Comparison of ENCODE assay signal across 8 cellular contexts in the genomic region with DNA sequence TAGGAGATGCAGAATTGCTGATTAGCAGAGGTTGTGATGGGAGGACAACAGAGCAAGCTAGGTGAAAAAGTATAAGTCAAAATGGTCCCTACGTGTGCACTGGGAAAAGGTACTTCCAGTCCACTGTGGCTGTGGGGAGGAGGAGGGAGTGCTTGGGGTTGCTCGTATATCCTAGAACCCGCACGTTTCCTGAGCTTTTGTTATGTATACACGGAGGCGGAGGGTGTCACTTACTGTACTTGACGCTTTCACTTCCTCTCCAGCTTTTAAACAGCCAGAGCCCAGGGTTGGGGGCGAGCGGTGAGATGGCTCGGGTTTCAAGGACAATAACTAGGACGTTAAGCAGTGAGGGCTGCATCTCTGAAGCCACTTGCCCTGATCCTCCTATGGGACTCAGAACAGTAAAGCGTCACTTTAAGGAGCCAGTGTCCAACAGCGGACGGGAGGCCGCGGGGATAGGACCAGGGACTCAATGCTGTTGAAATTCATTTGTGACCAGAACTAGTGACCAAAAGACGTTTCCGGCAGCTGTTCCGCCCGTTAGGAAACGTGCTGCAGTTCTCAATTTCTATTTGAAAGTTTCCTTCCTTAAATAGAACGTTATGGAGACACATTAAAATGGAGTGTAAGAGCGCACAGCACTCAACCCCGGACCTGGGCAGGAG. TPM values are rescaled to one million over a fixed set of nuclear protein-coding genes. Genes with fewer than 3 reads are reported as not detected.
DNase-seq lines count a peak whose midpoint lies in the region; ATAC-seq and TF ChIP-seq lines count a peak whose summit lies in the region.

No MANE protein-coding gene starts in this region.

- peak overlapping the region; percentile 81 for H3K4me3 ChIP-seq in AG04450 (ENCODE audit: low read depth, low read length)

- peak overlapping the region; percentile 58 for H3K27ac ChIP-seq in AG04450 (ENCODE audit: low read depth, low read length)

- no peaks in the 10 kb centered on the region for H3K9me3 Mint-ChIP-seq in activated CD8-positive, alpha-beta memory T cell treated with anti-CD3 and anti-CD28 coated beads, Interleukin-2, amount 10 ng/mL, durations not matched to agents 7 days and 5 days (ENCODE audit: low read depth)
- no peaks in the 10 kb centered on the region for H3K9me3 Mint-ChIP-seq in nephron progenitor cell

- no peaks in the 10 kb centered on the region for H3K36me3 Mint-ChIP-seq in activated CD8-positive, alpha-beta memory T cell treated with anti-CD3 and anti-CD28 coated beads, Interleukin-2, amount 10 ng/mL, durations not matched to agents 7 days and 5 days
- H3K36me3 Mint-ChIP-seq in nephron progenitor cell (ENCODE audit: low read depth), result no peaks in the 10 kb centered on the region

- no peak overlapping the region for H3K27ac Mint-ChIP-seq in activated CD8-positive, alpha-beta memory T cell treated with anti-CD3 and anti-CD28 coated beads, Interleukin-2, amount 10 ng/mL, durations not matched to agents 7 days and 5 days
- no peak overlapping the region for H3K27ac Mint-ChIP-seq in nephron progenitor cell

- H3K4me1 Mint-ChIP-seq in activated CD8-positive, alpha-beta memory T cell treated with anti-CD3 and anti-CD28 coated beads, Interleukin-2, amount 10 ng/mL, durations not matched to agents 7 days and 5 days, result no peaks in the 10 kb centered on the region
- peaks cover 6% of the 10 kb centered on the region for H3K4me1 Mint-ChIP-seq in nephron progenitor cell

- POLR2A ChIA-PET in AG04450 (lab: Yijun Ruan, JAX), result interaction anchor here (0.6 to 3.8 kb wide), 7 partner anchors 10 to 450 kb away, joined by 3 to 24 read pairs (median 5); no protein-coding TSS in a partner anchor

- DNase-seq in AG04450 (ENCODE audit: low read depth, low spot score) (no peak), NCI-H345 (lab: John Stamatoyannopoulos, UW) (peak; percentile 87), foreskin melanocyte (peak; percentile 59), nephron progenitor cell (peak; percentile 65), UCSD-AML1 (lab: John Stamatoyannopoulos, UW; ENCODE audit: unreplicated experiment) (no peak)
- peak; percentile 54 for DNase-seq in activated CD8-positive, alpha-beta memory T cell treated with anti-CD3 and anti-CD28 coated beads, Interleukin-2, amount 10 ng/mL, durations not matched to agents 7 days and 5 days

- H3K9me3 ChIP-seq in AG04450 (ENCODE audit: control insufficient read depth, insufficient read depth, low read length), result no peaks in the 10 kb centered on the region

- TF ChIP-seq CTCF in AG04450 (IDR thresholded peaks at IDR 0.05; ENCODE audit: low read depth, low read length) (no peak), nephron progenitor cell (IDR thresholded peaks at IDR 0.05) (no peak)

- CTCF ChIA-PET in AG04450 (lab: Charles Lee), result interaction anchor here (0.5 to 2.4 kb wide), 11 partner anchors 9 to 709 kb away, joined by 3 to 15 read pairs (median 4); no protein-coding TSS in a partner anchor
- CTCF ChIA-PET in activated CD8-positive, alpha-beta memory T cell treated with anti-CD3 and anti-CD28 coated beads, Interleukin-2, amount 10 ng/mL, durations not matched to agents 7 days and 5 days (lab: Charles Lee), result interaction anchor here (1.6 to 2.5 kb wide), 2 partner anchors 9 to 19 kb away, joined by 6 to 7 read pairs; no protein-coding TSS in a partner anchor

- H3K27me3 Mint-ChIP-seq in activated CD8-positive, alpha-beta memory T cell treated with anti-CD3 and anti-CD28 coated beads, Interleukin-2, amount 10 ng/mL, durations not matched to agents 7 days and 5 days, result peaks cover 10% of the 10 kb centered on the region
- no peaks in the 10 kb centered on the region for H3K27me3 Mint-ChIP-seq in nephron progenitor cell (ENCODE audit: low read depth, poor library complexity)

- no peak overlapping the region for H3K4me3 Mint-ChIP-seq in activated CD8-positive, alpha-beta memory T cell treated with anti-CD3 and anti-CD28 coated beads, Interleukin-2, amount 10 ng/mL, durations not matched to agents 7 days and 5 days
- H3K4me3 Mint-ChIP-seq in nephron progenitor cell, result no peak overlapping the region

- ATAC-seq in GM18861 (IDR thresholded peaks at IDR 0.05; ENCODE audit: unreplicated experiment), result peak; percentile 52
- ATAC-seq in HG03175 (IDR thresholded peaks at IDR 0.05; ENCODE audit: unreplicated experiment), result peak; percentile 69
- ATAC-seq in activated CD8-positive, alpha-beta memory T cell treated with anti-CD3 and anti-CD28 coated beads, Interleukin-2, amount 10 ng/mL, durations not matched to agents 7 days and 5 days, result peak; percentile 49

- H3K27me3 ChIP-seq in AG04450 (ENCODE audit: control insufficient read depth, insufficient read depth, low read length), result no peaks in the 10 kb centered on the region

RNA-seq across cellular contexts. Expression of a gene that starts 1.0 kb away (rescaled TPM):
- 14.9 and 16.9 TPM in 2 replicates for polyA plus RNA-seq in AG04450 (2011; rRNA removed)
- 19.7 and 22.6 TPM in 2 replicates for polyA minus RNA-seq in AG04450 (2011; rRNA and poly(A)+ RNA removed)
- 1 to 10 TPM in 1 of 2 experiments, under 1 TPM in 1; 0.61 to 1.9 TPM for total RNA-seq in activated CD8-positive, alpha-beta memory T cell treated with anti-CD3 and anti-CD28 coated beads, Interleukin-2, amount 10 ng/mL, durations not matched to agents 7 days and 5 days

Comparison
In these comparisons a context has a peak if more than half of its experiments do, and no peak if none do; other contexts are left out.
1. DNase-seq: peak in NCI-H345 (single experiment), activated CD8-positive, alpha-beta memory T cell treated with anti-CD3 and anti-CD28 coated beads, Interleukin-2, amount 10 ng/mL, durations not matched to agents 7 days and 5 days (single experiment), foreskin melanocyte (single experiment) and nephron progenitor cell (single experiment); none in AG04450 (single experiment) and UCSD-AML1 (single experiment).
2. Peak in every context shown above with its lines, with median percentiles within 50 percentile points of each other: ATAC-seq.